ENCODE assay signal across 16 cellular contexts in genomic region chr7:130923930-130924329, GRCh38.
A peak's percentile ranks its signal among the peaks of the same experiment; 100 is the strongest.
DNase-seq lines count a peak whose midpoint lies in the region; ATAC-seq and TF ChIP-seq lines count a peak whose summit lies in the region.
"Had no signal": no experiment of that assay in that cellular context is flagged by ENCODE, and none has a peak within 500 bp of the region (broad histone marks: within the 10 kb centered on the region; RNA-seq: fewer than 3 reads in every experiment).

No MANE protein-coding gene starts in this region.

- peak overlapping the region; percentile 6 for H4K91ac ChIP-seq in mesenchymal stem cell (ENCODE audit: low read length)

- no peak overlapping the region for H3K4me3 ChIP-seq in PC-3 (ENCODE audit: low read length)
- no peak overlapping the region for H3K4me3 ChIP-seq in breast epithelium
- no peak overlapping the region for H3K4me3 ChIP-seq in mesenchymal stem cell (ENCODE audit: insufficient read depth in 1 of 2, low read depth in 1 of 2, low read length in 2 of 2)

- H3K23ac ChIP-seq in mesenchymal stem cell (ENCODE audit: low read length in 2 of 2) = no peak overlapping the region

- CTCF ChIA-PET in PC-3 (lab: Charles Lee) = no interaction called here

- H3K4me1 ChIP-seq in PC-3 (ENCODE audit: insufficient read depth, low read length) (peaks cover 44% of the 10 kb centered on the region), breast epithelium (peaks cover 18 to 27% of the 10 kb centered on the region in 2 donors), mesenchymal stem cell (ENCODE audit: control insufficient read depth, insufficient read depth, low read depth, low read length) (peaks cover 21% of the 10 kb centered on the region)

- peak overlapping the region in 1 of 2 experiments; percentile 3 for H3K4ac ChIP-seq in mesenchymal stem cell (ENCODE audit: low read depth in 1 of 2, low read length in 2 of 2)

- no peak overlapping the region for H2BK5ac ChIP-seq in mesenchymal stem cell (ENCODE audit: low read depth, low read length, poor library complexity, severe bottlenecking)

- no peaks in the 10 kb centered on the region for H4K20me1 ChIP-seq in PC-3 (ENCODE audit: low read length)

- no peaks in the 10 kb centered on the region for H3K9me3 ChIP-seq in PC-3 (ENCODE audit: low read length)
- H3K9me3 ChIP-seq in breast epithelium = no peaks in the 10 kb centered on the region
- no peaks in the 10 kb centered on the region for H3K9me3 ChIP-seq in mesenchymal stem cell (ENCODE audit: control insufficient read depth, low read length)

- no peak overlapping the region for H2AK5ac ChIP-seq in mesenchymal stem cell (ENCODE audit: low read length, severe bottlenecking)

- H3K9ac ChIP-seq in PC-3 (ENCODE audit: low read length) (no peak overlapping the region), mesenchymal stem cell (ENCODE audit: low read length) (peak overlapping the region; percentile 46)

- WGBS in mesenchymal stem cell = 97% methylated on average over 5 of the region's 5 CpGs

- H3K9me2 ChIP-seq in PC-3 (replicated peaks; ENCODE audit: low read length) = no peaks in the 10 kb centered on the region

- no peak overlapping the region for H2BK120ac ChIP-seq in mesenchymal stem cell (ENCODE audit: low read depth, low read length)

- H3K9me3 Mint-ChIP-seq in CD14-positive monocyte (peaks cover 0 to 4% (median 0%) of the 10 kb centered on the region in 7 donors), nephron progenitor cell (no peaks in the 10 kb centered on the region)
- H3K9me3 Mint-ChIP-seq: activated CD4-positive, alpha-beta T cell treated with anti-CD3 and anti-CD28 coated beads, Interleukin-2, amount 10 ng/mL, durations not matched to agents 24 days and 14 days; CD4-positive, alpha-beta T cell had no signal

- intact Hi-C loops in PC-3 (cut with micrococcal nuclease) = no loop called here
- intact Hi-C loops in breast epithelium (cut with DNase I; ENCODE audit: low total_unique reads) = no loop called here
- intact Hi-C loops in CD14-positive monocyte (cut with micrococcal nuclease) = no loop called here

- no peak overlapping the region for H2BK15ac ChIP-seq in mesenchymal stem cell (ENCODE audit: low read depth, poor library complexity, severe bottlenecking)

- ATAC-seq in PC-3 = peak; percentile 19; the same call in 1 of the 2 replicates

- H3K27ac Mint-ChIP-seq in CD14-positive monocyte (peak overlapping the region in 2 of 7 donors; percentile 12 to 57), nephron progenitor cell (no peak overlapping the region)

- POLR2A ChIA-PET in PC-3 (lab: Charles Lee; ENCODE audit: unreplicated experiment) = no interaction called here

- peaks cover 18% of the 10 kb centered on the region for H3K79me1 ChIP-seq in mesenchymal stem cell (replicated peaks; ENCODE audit: low read length, poor library complexity, severe bottlenecking)

- BruUV-seq in PC-3 (replicated peaks; lab: Mats Ljungman, UMichigan) = no TSS peak

- peak overlapping the region; percentile 66 for H4K8ac ChIP-seq in mesenchymal stem cell (ENCODE audit: low read length)

- no peaks in the 10 kb centered on the region for H3K27me3 ChIP-seq in PC-3 (ENCODE audit: low read length)
- no peaks in the 10 kb centered on the region for H3K27me3 ChIP-seq in breast epithelium
- H3K27me3 ChIP-seq in mesenchymal stem cell (ENCODE audit: control insufficient read depth in 1 of 2, insufficient read depth in 1 of 2, low read length in 2 of 2) = no peaks in the 10 kb centered on the region

- peak overlapping the region in 1 of 2 experiments; percentile 78 for H3K14ac ChIP-seq in mesenchymal stem cell (ENCODE audit: low read length in 2 of 2)

- peaks cover 10% of the 10 kb centered on the region; the same call in 1 of the 2 replicates for H3K36me3 ChIP-seq in PC-3 (ENCODE audit: low read depth, low read length)
- no peaks in the 10 kb centered on the region for H3K36me3 ChIP-seq in breast epithelium
- H3K36me3 ChIP-seq in mesenchymal stem cell (ENCODE audit: control insufficient read depth in 1 of 2, insufficient read depth in 2 of 2, low read depth in 1 of 2, low read length in 2 of 2) = peaks cover 8 to 78% of the 10 kb centered on the region in 2 experiments

- no peak for DNase-seq in PC-3
- DNase-seq in breast epithelium (ENCODE audit: low spot score in 2 of 2) = no peak
- no peak for DNase-seq in mesenchymal stem cell
- no peak for DNase-seq in CD14-positive monocyte (ENCODE audit: low spot score)
- DNase-seq in nephron progenitor cell = no peak
- no peak for DNase-seq in amniotic stem cell (lab: John Stamatoyannopoulos, UW)
- DNase-seq in NCI-H82 treated with DMSO at 0.1 percent for 48 hours (lab: John Stamatoyannopoulos, UW; ENCODE audit: unreplicated experiment) = no peak
- DNase-seq: activated CD4-positive, alpha-beta T cell treated with anti-CD3 and anti-CD28 coated beads, Interleukin-2, amount 10 ng/mL, durations not matched to agents 24 days and 14 days; activated gamma-delta T cell; CD4-positive, alpha-beta T cell; dermis blood vessel endothelial cell; foreskin fibroblast; OCI-M1; stimulated activated CD4-positive, alpha-beta T cell treated with anti-CD3 and anti-CD28 coated beads, Interleukin-4, amount 100 ng/mL, for 4 hours; T1000 had no signal

- H3K36me3 Mint-ChIP-seq in CD14-positive monocyte (peaks cover 22 to 38% of the 10 kb centered on the region in 2 donors), nephron progenitor cell (ENCODE audit: low read depth) (no peaks in the 10 kb centered on the region)

- H3K27ac ChIP-seq in C4-2B (peak overlapping the region; percentile 33; the same call in 1 of the 2 replicates), PC-3 (ENCODE audit: low read length) (no peak overlapping the region), breast epithelium (peak overlapping the region; percentile 79 to 89), mesenchymal stem cell (ENCODE audit: low read length, poor library complexity, severe bottlenecking) (no peak overlapping the region)

- no peak for TF ChIP-seq POLR2A in breast epithelium (IDR thresholded peaks at IDR 0.05)

- no peak overlapping the region for H2BK12ac ChIP-seq in mesenchymal stem cell (ENCODE audit: low read length in 2 of 2)

- H3K4me2 ChIP-seq in PC-3 (ENCODE audit: low read length) = no peak overlapping the region
- no peak overlapping the region for H3K4me2 ChIP-seq in mesenchymal stem cell (ENCODE audit: low read length, poor library complexity, severe bottlenecking)

- H3K4me3 Mint-ChIP-seq in CD14-positive monocyte (no peak overlapping the region), nephron progenitor cell (no peak overlapping the region)
- H3K4me3 Mint-ChIP-seq: activated CD4-positive, alpha-beta T cell treated with anti-CD3 and anti-CD28 coated beads, Interleukin-2, amount 10 ng/mL, durations not matched to agents 24 days and 14 days; CD4-positive, alpha-beta T cell had no signal

- no peak overlapping the region for H3K18ac ChIP-seq in mesenchymal stem cell (ENCODE audit: low read depth in 1 of 2, low read length in 2 of 2)

- peaks cover 0 to 4% (median 0%) of the 10 kb centered on the region in 3 donors for H3K27me3 Mint-ChIP-seq in CD14-positive monocyte (ENCODE audit: low read depth in 3 of 3)
- peaks cover 7% of the 10 kb centered on the region for H3K27me3 Mint-ChIP-seq in nephron progenitor cell (ENCODE audit: low read depth, poor library complexity)
- H3K27me3 Mint-ChIP-seq: activated CD4-positive, alpha-beta T cell treated with anti-CD3 and anti-CD28 coated beads, Interleukin-2, amount 10 ng/mL, durations not matched to agents 24 days and 14 days; CD4-positive, alpha-beta T cell had no signal

- H3K4me1 Mint-ChIP-seq in CD14-positive monocyte = peaks cover 43% of the 10 kb centered on the region
- peaks cover 63% of the 10 kb centered on the region for H3K4me1 Mint-ChIP-seq in nephron progenitor cell

- H3F3A ChIP-seq in PC-3 (ENCODE audit: low read length, unreplicated experiment) = no peaks in the 10 kb centered on the region

- H3K79me2 ChIP-seq in PC-3 (ENCODE audit: low read length) = peaks cover 98% of the 10 kb centered on the region

- H2AFZ ChIP-seq in PC-3 (ENCODE audit: low read length) = no peak overlapping the region
- H2AFZ ChIP-seq in mesenchymal stem cell (ENCODE audit: low read depth, low read length) = no peak overlapping the region

- TF ChIP-seq CTCF in C4-2B (conservative IDR thresholded peaks at IDR 0.05) (no peak), PC-3 (conservative IDR thresholded peaks at IDR 0.05; ENCODE audit: low read depth, low read length) (no peak), breast epithelium (IDR thresholded peaks at IDR 0.05) (no peak), CD14-positive monocyte (IDR thresholded peaks at IDR 0.05) (no peak), nephron progenitor cell (IDR thresholded peaks at IDR 0.05) (no peak)

Comparison
In these comparisons a context has a peak if more than half of its experiments do, and no peak if none do; other contexts are left out.
1. H3K27ac ChIP-seq: peak in C4-2B (single experiment) and breast epithelium (2 of 2); none in PC-3 (single experiment) and mesenchymal stem cell (single experiment).